In the genomic region with DNA sequence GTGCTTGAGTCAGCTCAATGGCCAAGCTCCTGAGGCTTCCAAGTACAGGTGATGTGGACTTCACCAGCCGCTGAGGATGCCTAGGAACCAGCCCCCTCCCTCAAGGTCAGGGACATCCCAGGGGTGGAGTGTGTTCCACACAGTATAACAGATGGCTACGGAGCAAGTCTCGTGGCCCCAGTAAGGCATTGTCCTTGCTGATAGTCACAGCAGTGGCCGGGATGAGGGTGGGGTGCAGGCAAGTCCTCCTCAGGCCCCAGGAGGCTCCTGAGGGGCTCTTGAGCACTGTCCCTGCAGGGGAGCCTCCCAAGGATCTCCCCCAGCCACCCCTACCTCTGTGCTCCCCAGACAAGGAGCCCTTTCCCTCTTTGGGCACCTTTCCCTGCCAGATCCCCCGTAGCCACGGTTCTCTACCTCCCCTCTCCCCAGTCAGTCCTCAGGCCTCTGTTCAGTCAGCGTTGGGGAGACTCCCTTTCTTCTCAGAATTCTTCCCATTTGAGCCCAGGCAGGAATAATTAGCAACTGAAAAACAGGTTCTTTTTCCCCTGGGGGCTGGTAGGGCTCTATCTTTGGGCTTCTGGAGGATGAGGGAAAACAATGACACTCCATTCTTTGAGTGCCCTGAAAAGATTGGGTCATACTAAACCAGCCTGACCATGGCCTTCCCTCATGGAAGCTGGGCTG, we compare ENCODE assay signal across 17 cellular contexts. TPM values are rescaled to one million over a fixed set of nuclear protein-coding genes. Genes with fewer than 3 reads are reported as not detected.
"Had no signal": no experiment of that assay in that cellular context is flagged by ENCODE, and none has a peak within 500 bp of the region (broad histone marks: within the 10 kb centered on the region; RNA-seq: fewer than 3 reads in every experiment).

No MANE protein-coding gene starts in this region.

- H3K4me3 ChIP-seq: hepatocyte, uterus had no signal

- ATAC-seq: activated CD4-positive, CD25-positive, alpha-beta regulatory T cell treated with anti-CD3 and anti-CD28 coated beads, Interleukin-2, amount 50 U/mL, for 24 hours; left lobe of liver; sciatic nerve had no signal

- H3K27ac Mint-ChIP-seq: activated CD4-positive, alpha-beta memory T cell treated with anti-CD3 and anti-CD28 coated beads for 36 hours; activated naive CD8-positive, alpha-beta T cell; nephron progenitor cell had no signal

- H3K4me3 Mint-ChIP-seq: activated CD4-positive, alpha-beta memory T cell treated with anti-CD3 and anti-CD28 coated beads for 36 hours; activated naive CD8-positive, alpha-beta T cell; nephron progenitor cell had no signal

- H3K36me3 ChIP-seq: uterus had no signal

- H3K9me3 ChIP-seq: uterus had no signal

- H3K27me3 ChIP-seq: hepatocyte, uterus had no signal

- H3K27me3 Mint-ChIP-seq: activated CD4-positive, alpha-beta memory T cell treated with anti-CD3 and anti-CD28 coated beads for 36 hours; activated naive CD8-positive, alpha-beta T cell had no signal

- H3K9me3 Mint-ChIP-seq: activated CD4-positive, alpha-beta memory T cell treated with anti-CD3 and anti-CD28 coated beads for 36 hours; nephron progenitor cell had no signal

- DNase-seq: activated CD4-positive, alpha-beta memory T cell treated with anti-CD3 and anti-CD28 coated beads for 36 hours; activated gamma-delta T cell; activated T-cell treated with anti-CD3 and anti-CD28 coated beads, Interleukin-2, amount 50 U/mL, for 48 hours; anterior cingulate cortex; nephron progenitor cell; stimulated activated CD4-positive, alpha-beta T cell treated with anti-CD3 and anti-CD28 coated beads, Interleukin-2, amount 100 ng/mL, for 48 hours; uterus had no signal

- H3K36me3 Mint-ChIP-seq: activated CD4-positive, alpha-beta memory T cell treated with anti-CD3 and anti-CD28 coated beads for 36 hours had no signal

- H3K4me1 ChIP-seq: uterus had no signal

- H3K4me1 Mint-ChIP-seq: nephron progenitor cell had no signal

- H3K27ac ChIP-seq: epithelial cell of prostate, hepatocyte, uterus had no signal

RNA-seq across cellular contexts. Expression of a gene that starts 7.1 kb away (rescaled TPM):
- total RNA-seq: activated CD4-positive, alpha-beta memory T cell treated with anti-CD3 and anti-CD28 coated beads for 36 hours; bronchial epithelial cell; hepatocyte; left lobe of liver; osteoblast; pulmonary artery endothelial cell; sciatic nerve; T-helper 2 cell treated with Interferon-gamma antibody and Interleukin-4, amounts not matched to agents 100 ng/mL and 5 ng/mL, for 36 hours; uterus had no signal

RNA-seq across cellular contexts. Expression of a gene that starts 21.0 kb away (rescaled TPM):
- total RNA-seq: bronchial epithelial cell, hepatocyte, left lobe of liver, osteoblast, uterus had no signal

RNA-seq across cellular contexts. Expression of a gene that starts 29.0 kb away (rescaled TPM):
- total RNA-seq: osteoblast, pulmonary artery endothelial cell had no signal

RNA-seq across cellular contexts. Expression of a gene that starts 55.4 kb away (rescaled TPM):
- total RNA-seq: bronchial epithelial cell; hepatocyte; osteoblast; pulmonary artery endothelial cell; sciatic nerve; T-helper 2 cell treated with Interferon-gamma antibody and Interleukin-4, amounts not matched to agents 100 ng/mL and 5 ng/mL, for 36 hours had no signal
- polyA plus RNA-seq: hepatocyte had no signal
